Comparison of ENCODE assay signal across 12 cellular contexts in the genomic region with DNA sequence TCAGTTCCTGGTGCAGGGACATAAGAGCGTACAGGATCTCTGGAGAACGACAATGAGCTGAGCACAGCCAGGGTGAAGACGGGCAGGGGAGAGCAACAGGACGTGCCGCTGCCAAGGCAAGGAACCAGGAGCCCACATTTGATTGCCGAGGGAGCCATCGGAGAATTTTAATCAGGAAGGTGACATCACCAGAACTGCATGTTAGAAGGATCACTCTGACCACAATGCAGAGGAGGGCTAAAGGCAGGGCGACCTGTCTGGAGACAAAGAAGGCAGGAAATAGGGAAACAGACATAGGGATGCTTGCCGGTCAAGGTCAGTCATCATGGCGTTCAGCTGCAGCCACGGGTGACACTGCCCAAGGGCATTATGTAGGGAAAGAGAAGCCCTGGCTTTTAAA.
A peak's percentile ranks its signal among the peaks of the same experiment; 100 is the strongest.
DNase-seq lines count a peak whose midpoint lies in the region; FAIRE-seq and TF ChIP-seq lines count a peak whose summit lies in the region.
"Had no signal": no experiment of that assay in that cellular context is flagged by ENCODE, and none has a peak within 500 bp of the region (broad histone marks: within the 10 kb centered on the region; RNA-seq: fewer than 3 reads in every experiment).

No MANE protein-coding gene starts in this region.

- no peak overlapping the region for H3K14ac ChIP-seq in neuronal stem cell (ENCODE audit: low read length)

- no peaks in the 10 kb centered on the region for H3K9me3 Mint-ChIP-seq in astrocyte (ENCODE audit: unreplicated experiment)
- H3K9me3 Mint-ChIP-seq: activated T-cell treated with anti-CD3 and anti-CD28 coated beads, Interleukin-2, amount 50 U/mL, for 24 hours; memory B cell had no signal

- H3K4me1 ChIP-seq in astrocyte (ENCODE audit: insufficient read depth, low read length) (peaks cover 18% of the 10 kb centered on the region), mesendoderm (ENCODE audit: control insufficient read depth, low read depth, low read length) (no peaks in the 10 kb centered on the region), transverse colon (peaks cover 23 to 67% (median 45%) of the 10 kb centered on the region in 4 donors), tibial artery (no peaks in the 10 kb centered on the region), neuronal stem cell (ENCODE audit: control insufficient read depth in 2 of 2, insufficient read depth in 1 of 2, low read depth in 1 of 2, low read length in 2 of 2) (no peaks in the 10 kb centered on the region)

- H3K4me3 ChIP-seq in astrocyte (ENCODE audit: insufficient read depth, low read depth, low read length), result no peak overlapping the region
- H3K4me3 ChIP-seq in mesendoderm (ENCODE audit: low read length), result no peak overlapping the region
- no peak overlapping the region for H3K4me3 ChIP-seq in transverse colon
- H3K4me3 ChIP-seq in tibial artery, result no peak overlapping the region
- H3K4me3 ChIP-seq in neuronal stem cell (ENCODE audit: low read length in 2 of 2), result no peak overlapping the region

- FAIRE-seq in astrocyte (lab: Jason Lieb, UNC), result no peak

- H3K79me1 ChIP-seq in mesendoderm (ENCODE audit: low read length) (no peaks in the 10 kb centered on the region), neuronal stem cell (ENCODE audit: low read depth, low read length) (no peaks in the 10 kb centered on the region)

- no peak overlapping the region for H4K8ac ChIP-seq in mesendoderm (ENCODE audit: low read depth, low read length)
- H4K8ac ChIP-seq in neuronal stem cell (ENCODE audit: low read depth, low read length), result no peak overlapping the region

- no peak overlapping the region for H3K23ac ChIP-seq in mesendoderm (ENCODE audit: low read length)
- H3K23ac ChIP-seq in neuronal stem cell (ENCODE audit: low read depth, low read length, poor library complexity), result no peak overlapping the region

- TF ChIP-seq POLR2A in transverse colon (IDR thresholded peaks at IDR 0.05), result no peak

- TF ChIP-seq CTCF in astrocyte (IDR thresholded peaks at IDR 0.05; ENCODE audit: insufficient read depth, low read depth, low read length), result no peak
- TF ChIP-seq CTCF in transverse colon (IDR thresholded peaks at IDR 0.05), result no peak
- TF ChIP-seq CTCF in tibial artery (IDR thresholded peaks at IDR 0.05), result no peak

- H3K79me2 ChIP-seq in astrocyte (ENCODE audit: insufficient read depth, low read length), result no peaks in the 10 kb centered on the region
- peaks cover 4% of the 10 kb centered on the region for H3K79me2 ChIP-seq in mesendoderm (ENCODE audit: control insufficient read depth, insufficient read depth, low read length)

- peak overlapping the region; percentile 8 for H3K27ac Mint-ChIP-seq in astrocyte (ENCODE audit: unreplicated experiment)
- H3K27ac Mint-ChIP-seq: activated T-cell treated with anti-CD3 and anti-CD28 coated beads, Interleukin-2, amount 50 U/mL, for 24 hours; memory B cell had no signal

- H2AFZ ChIP-seq in astrocyte (ENCODE audit: low read depth, low read length), result peak overlapping the region; percentile 76
- H2AFZ ChIP-seq in neuronal stem cell (ENCODE audit: low read length), result no peak overlapping the region

- peak overlapping the region; percentile 35 for H3K27ac ChIP-seq in astrocyte (ENCODE audit: low read depth, low read length)
- no peak overlapping the region for H3K27ac ChIP-seq in mesendoderm (ENCODE audit: low read depth, low read length)
- H3K27ac ChIP-seq in transverse colon, result peak overlapping the region; percentile 73 to 88 (median 83)
- H3K27ac ChIP-seq in tibial artery, result no peak overlapping the region
- no peak overlapping the region for H3K27ac ChIP-seq in neuronal stem cell (replicated peaks; ENCODE audit: low read length)

- no CpG with 5 or more reads among the region's 11 CpGs for WGBS in mesendoderm (ENCODE audit: extremely low coverage, insufficient coverage, low lambda C conversion rate)
- 75 to 86% methylated on average over 8 to 11 of the region's 11 CpGs for WGBS in transverse colon (ENCODE audit: low coverage in 1 of 2), 2 donors
- WGBS in neuronal stem cell (ENCODE audit: extremely low coverage in 2 of 2, insufficient read length in 2 of 2, insufficient replicate concordance in 1 of 2), 2 donors, result no CpG with 5 or more reads among the region's 11 CpGs

- no peak overlapping the region for H4K91ac ChIP-seq in neuronal stem cell (ENCODE audit: low read depth, low read length, poor library complexity)

- H3K4me2 ChIP-seq in astrocyte (ENCODE audit: low read length) (peak overlapping the region; percentile 73), mesendoderm (ENCODE audit: low read length) (no peak overlapping the region), neuronal stem cell (ENCODE audit: insufficient read depth, low read length, poor library complexity, severe bottlenecking) (no peak overlapping the region)

- DNase-seq in HT1080 (ENCODE audit: low read depth), result peak; percentile 29
- peak; percentile 77 for DNase-seq in astrocyte (ENCODE audit: low read depth)
- DNase-seq in mesendoderm, result peak; percentile 49
- no peak for DNase-seq in transverse colon
- no peak for DNase-seq in tibial artery
- DNase-seq in NCI-H510A treated with DMSO at 0.1 percent for 48 hours (lab: John Stamatoyannopoulos, UW), result no peak
- no peak for DNase-seq in neuronal stem cell (ENCODE audit: low spot score)
- DNase-seq: activated T-cell treated with anti-CD3 and anti-CD28 coated beads, Interleukin-2, amount 50 U/mL, for 24 hours; MM.1S; retina; stimulated activated naive CD4-positive, alpha-beta T cell treated with Interleukin-2 at 50 U/mL for 16 hours had no signal

- H2AK5ac ChIP-seq in mesendoderm (ENCODE audit: low read length) (no peak overlapping the region), neuronal stem cell (ENCODE audit: low read depth, low read length) (no peak overlapping the region)

- no peak overlapping the region for H2BK120ac ChIP-seq in mesendoderm (ENCODE audit: low read depth, low read length)
- no peak overlapping the region for H2BK120ac ChIP-seq in neuronal stem cell (ENCODE audit: low read depth, low read length)

- H3K27me3 ChIP-seq in astrocyte (ENCODE audit: insufficient read depth, low read length) (no peaks in the 10 kb centered on the region), mesendoderm (ENCODE audit: insufficient read depth, low read length, poor library complexity) (no peaks in the 10 kb centered on the region), transverse colon (no peaks in the 10 kb centered on the region), tibial artery (no peaks in the 10 kb centered on the region), neuronal stem cell (ENCODE audit: control insufficient read depth in 3 of 3, insufficient read depth in 3 of 3, low read depth in 1 of 3, low read length in 3 of 3) (no peaks in the 10 kb centered on the region)

- H3K18ac ChIP-seq in mesendoderm (ENCODE audit: low read length) (no peak overlapping the region), neuronal stem cell (ENCODE audit: low read length) (no peak overlapping the region)

- no peaks in the 10 kb centered on the region for H3K27me3 Mint-ChIP-seq in astrocyte (ENCODE audit: low read depth, unreplicated experiment)
- H3K27me3 Mint-ChIP-seq: activated T-cell treated with anti-CD3 and anti-CD28 coated beads, Interleukin-2, amount 50 U/mL, for 24 hours; memory B cell had no signal

- H2BK12ac ChIP-seq in neuronal stem cell (ENCODE audit: low read length), result no peak overlapping the region

- H3K4me3 Mint-ChIP-seq in astrocyte (ENCODE audit: unreplicated experiment), result no peak overlapping the region
- H3K4me3 Mint-ChIP-seq: activated T-cell treated with anti-CD3 and anti-CD28 coated beads, Interleukin-2, amount 50 U/mL, for 24 hours; memory B cell had no signal

- H2BK5ac ChIP-seq in mesendoderm (ENCODE audit: low read length) (no peak overlapping the region), neuronal stem cell (ENCODE audit: low read length) (no peak overlapping the region)

- H3K4me1 Mint-ChIP-seq in astrocyte (ENCODE audit: low read depth, unreplicated experiment), result peaks cover 16% of the 10 kb centered on the region

- H3K36me3 ChIP-seq in astrocyte (ENCODE audit: insufficient read depth, low read length) (no peaks in the 10 kb centered on the region), mesendoderm (ENCODE audit: control insufficient read depth, insufficient read depth, low read length) (peaks cover 1% of the 10 kb centered on the region), transverse colon (no peaks in the 10 kb centered on the region), tibial artery (no peaks in the 10 kb centered on the region), neuronal stem cell (replicated peaks in 1 of 2; ENCODE audit: control insufficient read depth in 2 of 2, insufficient read depth in 2 of 2, low read length in 2 of 2) (no peaks in the 10 kb centered on the region)

- TF ChIP-seq EP300 in transverse colon (IDR thresholded peaks at IDR 0.05; ENCODE audit: low read depth), result no peak

- H3K36me3 Mint-ChIP-seq in astrocyte (ENCODE audit: low read depth, unreplicated experiment), result no peaks in the 10 kb centered on the region

- peak overlapping the region; percentile 44 for H3K9ac ChIP-seq in astrocyte (ENCODE audit: low read length)
- no peak overlapping the region for H3K9ac ChIP-seq in mesendoderm (ENCODE audit: low read length)
- no peak overlapping the region for H3K9ac ChIP-seq in neuronal stem cell (ENCODE audit: low read depth, low read length, poor library complexity)

- H3K9me3 ChIP-seq in astrocyte (ENCODE audit: insufficient read depth, low read depth, low read length) (no peaks in the 10 kb centered on the region), transverse colon (no peaks in the 10 kb centered on the region), tibial artery (no peaks in the 10 kb centered on the region), neuronal stem cell (replicated peaks in 1 of 2; ENCODE audit: control insufficient read depth in 2 of 2, insufficient read depth in 1 of 2, low read depth in 1 of 2, low read length in 2 of 2) (no peaks in the 10 kb centered on the region)

- H2BK15ac ChIP-seq in mesendoderm (replicated peaks; ENCODE audit: low read depth), result no peak overlapping the region
- H2BK15ac ChIP-seq in neuronal stem cell (ENCODE audit: low read length), result no peak overlapping the region

- H3K4ac ChIP-seq in mesendoderm (ENCODE audit: low read depth, low read length) (no peak overlapping the region), neuronal stem cell (ENCODE audit: low read length) (no peak overlapping the region)

- in situ Hi-C loops in transverse colon (cut with MboI; ENCODE audit: low pct_ligation_motif_present in 1 of 4, low pct_unique_long_range_greater_than_20kb in 1 of 4, low sequenced_read_pairs in 3 of 4), result loop anchor here in 1 of 4 donors (25.0 kb wide), 1 partner anchor 164 kb away; no protein-coding TSS in a partner anchor

- H4K20me1 ChIP-seq in astrocyte (ENCODE audit: insufficient read depth, low read length), result no peaks in the 10 kb centered on the region

- no peak overlapping the region for H3K56ac ChIP-seq in mesendoderm (ENCODE audit: low read length)

- intact Hi-C loops in transverse colon (cut with DNase I; ENCODE audit: low total_unique reads), result no loop called here
- intact Hi-C loops in tibial artery (cut with DNase I; ENCODE audit: low total_unique reads), result no loop called here

- H4K5ac ChIP-seq in mesendoderm (ENCODE audit: low read length), result no peak overlapping the region

Comparison
In these comparisons a context has a peak if more than half of its experiments do, and no peak if none do; other contexts are left out.
1. DNase-seq: peak in HT1080 (single experiment), astrocyte (single experiment) and mesendoderm (single experiment); none in transverse colon (single experiment), tibial artery (0 of 2), NCI-H510A treated with DMSO at 0.1 percent for 48 hours (single experiment) and neuronal stem cell (single experiment).
2. H3K27ac ChIP-seq: peak in astrocyte (single experiment) and transverse colon (4 of 4); none in mesendoderm (single experiment), tibial artery (0 of 2) and neuronal stem cell (single experiment).